In the genomic region with DNA sequence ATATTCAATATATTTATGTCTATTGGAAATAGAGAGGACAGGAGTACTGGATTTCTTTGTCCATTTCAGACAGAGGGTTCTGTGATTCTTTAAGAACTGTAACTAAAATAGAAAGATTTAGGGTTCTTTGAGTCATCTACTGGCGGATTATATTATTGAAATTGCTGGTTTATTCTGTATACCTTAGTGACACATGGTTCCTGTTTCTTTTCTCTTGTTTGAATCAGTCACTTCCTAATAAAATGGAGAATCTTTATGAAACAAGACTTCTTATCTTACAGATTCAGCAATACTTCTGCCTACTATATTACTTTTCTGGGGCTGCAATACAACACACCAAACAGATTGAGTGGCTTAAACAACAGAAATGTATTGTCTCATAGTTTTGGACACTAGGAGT, we compare ENCODE assay signal across 23 cellular contexts. TPM values are rescaled to one million over a fixed set of nuclear protein-coding genes. Genes with fewer than 3 reads are reported as not detected.
DNase-seq lines count a peak whose midpoint lies in the region; ATAC-seq lines count a peak whose summit lies in the region.
"Had no signal": no experiment of that assay in that cellular context is flagged by ENCODE, and none has a peak within 500 bp of the region (broad histone marks: within the 10 kb centered on the region; RNA-seq: fewer than 3 reads in every experiment).

No MANE protein-coding gene starts in this region.

- H3K4me3 ChIP-seq in CD8-positive, alpha-beta memory T cell (ENCODE audit: low read length): peak overlapping the region; percentile 31
- H3K4me3 ChIP-seq: gastroesophageal sphincter, mucosa of descending colon, stomach, upper lobe of right lung had no signal

- POLR2A ChIA-PET in CD8-positive, alpha-beta memory T cell (lab: Charles Lee): interaction anchor here (2.8 kb wide), 1 partner anchor 21 kb away, joined by 21 read pairs; a partner anchor contains a TSS

- ATAC-seq in HG02571 (IDR thresholded peaks at IDR 0.05; ENCODE audit: unreplicated experiment) (no peak), GM21360 (IDR thresholded peaks at IDR 0.05; ENCODE audit: unreplicated experiment) (no peak)
- ATAC-seq: gastroesophageal sphincter, left lobe of liver, Panc1 had no signal

- CTCF ChIA-PET in CD8-positive, alpha-beta memory T cell (lab: Charles Lee): interaction anchor here (2.1 to 2.5 kb wide), 2 partner anchors 34 to 65 kb away, joined by 8 to 10 read pairs; no protein-coding TSS in a partner anchor

- H3K9me3 ChIP-seq in CD8-positive, alpha-beta memory T cell (ENCODE audit: low read length): no peaks in the 10 kb centered on the region
- H3K9me3 ChIP-seq: gastroesophageal sphincter, mucosa of descending colon, SK-N-SH, stomach, upper lobe of right lung had no signal

- peaks cover 36% of the 10 kb centered on the region for H3K4me1 ChIP-seq in CD8-positive, alpha-beta memory T cell (ENCODE audit: insufficient read depth, low read length)
- H3K4me1 ChIP-seq: gastroesophageal sphincter, stomach had no signal

- no peak overlapping the region for H3K4me3 Mint-ChIP-seq in T-helper 1 cell treated with Interleukin-12 subunit alpha and Interleukin-12 subunit beta and Interleukin-4 antibody, amounts not matched to agents 30 μg/mL and 1 μg/mL, for 36 hours
- H3K4me3 Mint-ChIP-seq in CD8-positive, alpha-beta memory T cell: peak overlapping the region in 4 of 7 donors; percentile 53 to 70 (median 62)
- H3K4me3 Mint-ChIP-seq in immature natural killer cell: peak overlapping the region; percentile 68 to 80 (median 74)

- peak overlapping the region; percentile 61 for H3K27ac Mint-ChIP-seq in T-helper 1 cell treated with Interleukin-12 subunit alpha and Interleukin-12 subunit beta and Interleukin-4 antibody, amounts not matched to agents 30 μg/mL and 1 μg/mL, for 36 hours
- peak overlapping the region; percentile 22 to 93 (median 88) for H3K27ac Mint-ChIP-seq in CD8-positive, alpha-beta memory T cell
- peak overlapping the region; percentile 87 to 95 (median 91) for H3K27ac Mint-ChIP-seq in immature natural killer cell

- no peaks in the 10 kb centered on the region for H3K36me3 ChIP-seq in CD8-positive, alpha-beta memory T cell (ENCODE audit: insufficient read depth, low read length)
- H3K36me3 ChIP-seq: brain microvascular endothelial cell, gastroesophageal sphincter, stomach, upper lobe of right lung had no signal

- H3K36me3 Mint-ChIP-seq in T-helper 1 cell treated with Interleukin-12 subunit alpha and Interleukin-12 subunit beta and Interleukin-4 antibody, amounts not matched to agents 30 μg/mL and 1 μg/mL, for 36 hours (ENCODE audit: low read depth): peaks cover 4% of the 10 kb centered on the region
- H3K36me3 Mint-ChIP-seq in CD8-positive, alpha-beta memory T cell: peaks cover 0 to 11% (median 2%) of the 10 kb centered on the region in 3 donors
- H3K36me3 Mint-ChIP-seq in immature natural killer cell: peaks cover 0 to 3% (median 0%) of the 10 kb centered on the region in 3 donors

- DNase-seq in T-helper 1 cell (no peak), OCI-M1 (lab: John Stamatoyannopoulos, UW) (peak; percentile 37), immature natural killer cell (no peak), H4 (ENCODE audit: low spot score) (no peak)
- DNase-seq in CD8-positive, alpha-beta memory T cell: no peak
- DNase-seq: activated naive CD4-positive, alpha-beta T cell; brain microvascular endothelial cell; dermis blood vessel endothelial cell; EL; erythroblast; mucosa of descending colon; NCI-H2081 treated with DMSO at 0.1 percent for 48 hours; NCI-H524; occipital lobe; SK-N-SH; stomach; upper lobe of right lung had no signal

- H3K4me1 Mint-ChIP-seq in T-helper 1 cell treated with Interleukin-12 subunit alpha and Interleukin-12 subunit beta and Interleukin-4 antibody, amounts not matched to agents 30 μg/mL and 1 μg/mL, for 36 hours (ENCODE audit: low read depth): peaks cover 30% of the 10 kb centered on the region
- peaks cover 40 to 57% (median 56%) of the 10 kb centered on the region in 3 donors for H3K4me1 Mint-ChIP-seq in CD8-positive, alpha-beta memory T cell
- H3K4me1 Mint-ChIP-seq in immature natural killer cell: peaks cover 50 to 56% of the 10 kb centered on the region in 2 donors

- H3K9me3 Mint-ChIP-seq in T-helper 1 cell treated with Interleukin-12 subunit alpha and Interleukin-12 subunit beta and Interleukin-4 antibody, amounts not matched to agents 30 μg/mL and 1 μg/mL, for 36 hours: no peaks in the 10 kb centered on the region
- H3K9me3 Mint-ChIP-seq in CD8-positive, alpha-beta memory T cell: no peaks in the 10 kb centered on the region
- no peaks in the 10 kb centered on the region for H3K9me3 Mint-ChIP-seq in immature natural killer cell

- peak overlapping the region; percentile 3 for H3K27ac ChIP-seq in CD8-positive, alpha-beta memory T cell (ENCODE audit: low read depth, low read length)
- H3K27ac ChIP-seq: brain microvascular endothelial cell, gastroesophageal sphincter, stomach, upper lobe of right lung had no signal

- peaks cover 22% of the 10 kb centered on the region for H3K27me3 Mint-ChIP-seq in T-helper 1 cell treated with Interleukin-12 subunit alpha and Interleukin-12 subunit beta and Interleukin-4 antibody, amounts not matched to agents 30 μg/mL and 1 μg/mL, for 36 hours (ENCODE audit: low read depth)
- H3K27me3 Mint-ChIP-seq in CD8-positive, alpha-beta memory T cell: peaks cover 0 to 4% of the 10 kb centered on the region in 2 donors
- H3K27me3 Mint-ChIP-seq in immature natural killer cell (ENCODE audit: low read depth in 3 of 3): peaks cover 0 to 2% (median 0%) of the 10 kb centered on the region in 3 donors

- H3K27me3 ChIP-seq in CD8-positive, alpha-beta memory T cell (ENCODE audit: insufficient read depth, low read length, poor library complexity, severe bottlenecking): no peaks in the 10 kb centered on the region
- H3K27me3 ChIP-seq: brain microvascular endothelial cell, gastroesophageal sphincter, stomach, upper lobe of right lung had no signal

RNA-seq across cellular contexts. Expression of a gene that starts 20.8 kb away (rescaled TPM):
- 10 to 100 TPM; 43.8 TPM for total RNA-seq in CD8-positive, alpha-beta memory T cell
- polyA plus RNA-seq in CD8-positive, alpha-beta memory T cell: 51.5 TPM
- 10 to 100 TPM; 32.6 to 67.8 (median 33.4) TPM for polyA plus RNA-seq in immature natural killer cell
- 8.5 and 9.3 TPM in 2 replicates for total RNA-seq in H4 (2014; rRNA removed; shearing (Covaris generic))
